8 cellular contexts compared by ENCODE assay signal in the genomic region with DNA sequence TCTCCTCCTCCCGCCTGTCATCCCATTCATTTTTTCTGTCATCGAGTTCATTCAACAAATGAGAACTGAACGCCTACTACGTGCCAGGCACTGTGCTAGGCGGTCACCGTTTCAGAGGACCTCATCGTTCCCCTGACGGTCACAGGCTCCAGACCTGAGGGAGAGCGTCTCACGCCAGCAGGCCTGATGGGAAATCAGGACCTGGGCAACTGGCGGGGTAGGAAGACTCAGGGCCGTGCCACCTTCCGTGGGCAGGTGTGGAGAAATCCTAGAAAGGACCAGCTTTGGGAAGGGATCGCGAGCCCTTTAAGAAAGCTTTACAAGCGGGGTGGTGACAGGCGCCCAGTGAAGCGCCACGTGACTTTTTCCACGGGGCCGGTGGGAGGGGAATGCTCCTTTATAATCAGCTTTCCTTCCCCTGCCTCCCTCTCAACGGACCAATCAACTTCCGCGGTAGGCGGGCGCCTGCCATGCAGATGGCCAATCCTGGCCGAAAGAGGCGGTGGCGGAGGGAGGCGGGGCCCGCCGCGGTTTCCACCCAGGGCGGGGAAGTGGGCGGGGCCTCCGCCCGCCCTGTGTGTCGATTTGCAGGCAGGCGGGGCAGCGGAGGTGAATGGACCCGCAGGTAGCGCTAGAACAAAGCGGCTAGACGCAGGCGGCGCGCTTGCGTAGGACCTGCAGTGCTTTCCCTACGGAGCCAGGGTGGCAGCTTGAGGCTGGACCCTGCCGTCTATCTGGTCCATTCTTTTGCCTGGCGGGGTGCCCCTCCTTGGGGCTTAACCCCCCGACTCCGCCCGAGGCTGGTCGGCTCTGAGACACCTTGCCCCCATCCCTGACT. TPM values are rescaled to one million over a fixed set of nuclear protein-coding genes. Genes with fewer than 3 reads are reported as not detected.
DNase-seq lines count a peak whose midpoint lies in the region; FAIRE-seq and TF ChIP-seq lines count a peak whose summit lies in the region.

No MANE protein-coding gene starts in this region.

- H3K9me3 Mint-ChIP-seq in HFFc6 = no peaks in the 10 kb centered on the region
- no peaks in the 10 kb centered on the region for H3K9me3 Mint-ChIP-seq in activated naive CD4-positive, alpha-beta T cell treated with anti-CD3 and anti-CD28 coated beads, Interleukin-2, amount 10 ng/mL, durations not matched to agents 7 days and 5 days

- peaks cover 31% of the 10 kb centered on the region for H3K27me3 ChIP-seq in neuron (ENCODE audit: insufficient read depth, low read length)

- H3K9me3 ChIP-seq in neuron (ENCODE audit: low read length) = no peaks in the 10 kb centered on the region

- peaks cover 31% of the 10 kb centered on the region for H3K4me1 Mint-ChIP-seq in HFFc6 (ENCODE audit: low read depth)
- H3K4me1 Mint-ChIP-seq in activated naive CD4-positive, alpha-beta T cell treated with anti-CD3 and anti-CD28 coated beads, Interleukin-2, amount 10 ng/mL, durations not matched to agents 7 days and 5 days = peaks cover 40% of the 10 kb centered on the region

- peaks cover 6% of the 10 kb centered on the region for H3K36me3 ChIP-seq in neuron (ENCODE audit: insufficient read depth, low read length)

- CTCF ChIA-PET in activated naive CD4-positive, alpha-beta T cell treated with anti-CD3 and anti-CD28 coated beads, Interleukin-2, amount 10 ng/mL, durations not matched to agents 7 days and 5 days (lab: Charles Lee) = interaction anchor here (0.6 to 2.8 kb wide), 7 partner anchors 55 to 388 kb away, joined by 3 to 15 read pairs (median 5); no protein-coding TSS in a partner anchor

- peak overlapping the region; percentile 84 for H2AFZ ChIP-seq in neuron (ENCODE audit: low read depth, low read length)

- in situ Hi-C loops in SK-MEL-5 (cut with HindIII; ENCODE audit: low pct_unique_long_range_greater_than_20kb, low sequenced_read_pairs) = no loop called here

- peaks cover 13% of the 10 kb centered on the region for H3K36me3 Mint-ChIP-seq in HFFc6 (ENCODE audit: low read depth)
- peaks cover 25% of the 10 kb centered on the region for H3K36me3 Mint-ChIP-seq in activated naive CD4-positive, alpha-beta T cell treated with anti-CD3 and anti-CD28 coated beads, Interleukin-2, amount 10 ng/mL, durations not matched to agents 7 days and 5 days

- no peak for TF ChIP-seq CTCF in HFFc6 (IDR thresholded peaks at IDR 0.05)

- FAIRE-seq in frontal cortex (lab: Jason Lieb, UNC) = peak; percentile 99

- H3K4me1 ChIP-seq in neuron (ENCODE audit: insufficient read depth, low read length) = peaks cover 18% of the 10 kb centered on the region

- peak overlapping the region; percentile 52 for H3K4me3 ChIP-seq in neuron (ENCODE audit: low read length)

- H3K27me3 Mint-ChIP-seq in HFFc6 (ENCODE audit: insufficient read depth) = no peaks in the 10 kb centered on the region; the same call in 1 of the 2 replicates
- peaks cover 9% of the 10 kb centered on the region for H3K27me3 Mint-ChIP-seq in activated naive CD4-positive, alpha-beta T cell treated with anti-CD3 and anti-CD28 coated beads, Interleukin-2, amount 10 ng/mL, durations not matched to agents 7 days and 5 days

- DNase-seq in GM04504 (ENCODE audit: low read depth) = peak; percentile 98
- DNase-seq in HFFc6 = peak; percentile 99
- peak; percentile 96 for DNase-seq in NAMALWA (ENCODE audit: low spot score)
- DNase-seq in SK-MEL-5 (ENCODE audit: low read depth, low spot score) = peak; percentile 99
- DNase-seq in activated naive CD4-positive, alpha-beta T cell treated with anti-CD3 and anti-CD28 coated beads, Interleukin-2, amount 10 ng/mL, durations not matched to agents 7 days and 5 days = peak; percentile 100
- peak; percentile 98 to 100 for DNase-seq in frontal cortex (ENCODE audit: low spot score in 2 of 2)
- peak; percentile 98 for DNase-seq in stromal cell of bone marrow (ENCODE audit: low read depth)

- peak overlapping the region; percentile 93 for H3K4me3 Mint-ChIP-seq in HFFc6
- H3K4me3 Mint-ChIP-seq in activated naive CD4-positive, alpha-beta T cell treated with anti-CD3 and anti-CD28 coated beads, Interleukin-2, amount 10 ng/mL, durations not matched to agents 7 days and 5 days = peak overlapping the region; percentile 86

- H3K27ac Mint-ChIP-seq in HFFc6 = peak overlapping the region; percentile 97
- peak overlapping the region; percentile 95 for H3K27ac Mint-ChIP-seq in activated naive CD4-positive, alpha-beta T cell treated with anti-CD3 and anti-CD28 coated beads, Interleukin-2, amount 10 ng/mL, durations not matched to agents 7 days and 5 days

RNA-seq across cellular contexts. Expression of gene DUSP7, which starts 0.8 kb away (rescaled TPM):
- total RNA-seq in HFFc6 (2021; fragmentation: NEBNext Ultra II Directional; extraction: Animal tissue kit (Norgen Biotek cat#: 25700)) = 10 to 100 TPM; 31.7 to 43.3 (median 37.4) TPM
- 11.9 and 12.6 TPM in 2 replicates for total RNA-seq in SK-MEL-5 (2014; rRNA removed; shearing (Covaris generic))
- polyA plus RNA-seq in SK-MEL-5 (2015; cell fraction: cytosol; rRNA removed) = 23.2 and 29.6 TPM in 2 replicates
- 11.9 and 12.2 TPM in 2 replicates for polyA plus RNA-seq in SK-MEL-5 (2015; cell fraction: nucleus; rRNA removed)
- total RNA-seq in frontal cortex = 8.6 TPM

Comparison
In these comparisons a context has a peak if more than half of its experiments do, and no peak if none do; other contexts are left out.
1. Peak in every context shown above with its lines: DNase-seq and H3K4me3 ChIP-seq.